In genomic region chr2:152566728-152567069, GRCh38 we compare ENCODE assay signal across 13 cellular contexts.
DNase-seq lines count a peak whose midpoint lies in the region; ATAC-seq and TF ChIP-seq lines count a peak whose summit lies in the region.
"Had no signal": no experiment of that assay in that cellular context is flagged by ENCODE, and none has a peak within 500 bp of the region (broad histone marks: within the 10 kb centered on the region; RNA-seq: fewer than 3 reads in every experiment).

No MANE protein-coding gene starts in this region.

- H3K27ac Mint-ChIP-seq in effector memory CD8-positive, alpha-beta T cell, result no peak overlapping the region

- H3K27me3 Mint-ChIP-seq in effector memory CD8-positive, alpha-beta T cell, result peaks cover 30 to 31% of the 10 kb centered on the region in 2 donors

- H3K27me3 ChIP-seq in left lung, result no peaks in the 10 kb centered on the region
- no peaks in the 10 kb centered on the region for H3K27me3 ChIP-seq in right cardiac atrium (ENCODE audit: control insufficient read depth, insufficient read depth)
- H3K27me3 ChIP-seq: body of pancreas had no signal

- TF ChIP-seq CTCF in left lung (IDR thresholded peaks at IDR 0.05), result no peak

- peaks cover 0 to 2% of the 10 kb centered on the region in 2 donors for H3K36me3 ChIP-seq in left lung

- H3K4me1 Mint-ChIP-seq in effector memory CD8-positive, alpha-beta T cell (ENCODE audit: low read depth in 2 of 2), result no peaks in the 10 kb centered on the region

- no peaks in the 10 kb centered on the region for H3K9me3 Mint-ChIP-seq in effector memory CD8-positive, alpha-beta T cell

- H3K27ac ChIP-seq in left lung (no peak overlapping the region), right cardiac atrium (ENCODE audit: low read length) (no peak overlapping the region)
- H3K27ac ChIP-seq: body of pancreas had no signal

- no peak overlapping the region for H3K4me3 Mint-ChIP-seq in effector memory CD8-positive, alpha-beta T cell

- 87% methylated on average over 5 of the region's 5 CpGs for WGBS in right cardiac atrium

- peak; percentile 96 to 97 for DNase-seq in Kasumi-1 (lab: John Stamatoyannopoulos, UW)
- DNase-seq in left lung, result no peak
- no peak for DNase-seq in effector memory CD8-positive, alpha-beta T cell
- no peak for DNase-seq in NK-92 treated with Interleukin-12 subunit alpha and Interleukin-12 subunit beta, amount 100 ng/mL, for 24 hours (lab: John Stamatoyannopoulos, UW)
- no peak for DNase-seq in right cardiac atrium
- DNase-seq: activated CD8-positive, alpha-beta memory T cell treated with anti-CD3 and anti-CD28 coated beads for 24 hours; NCI-H1694; stimulated activated CD8-positive, alpha-beta memory T cell treated with anti-CD3 and anti-CD28 coated beads, Interleukin-4, amount 100 ng/mL, for 48 hours had no signal

- peak; percentile 31 for ATAC-seq in GM18499 (IDR thresholded peaks at IDR 0.05; ENCODE audit: insufficient read depth, unreplicated experiment)
- ATAC-seq in HG02623 (IDR thresholded peaks at IDR 0.05; ENCODE audit: unreplicated experiment), result peak; percentile 39
- ATAC-seq in left lung, result peak; percentile 59
- ATAC-seq in GM18520 (IDR thresholded peaks at IDR 0.05; ENCODE audit: unreplicated experiment), result no peak
- ATAC-seq in effector memory CD8-positive, alpha-beta T cell (replicated peaks), result no peak
- ATAC-seq in right cardiac atrium, result no peak
- ATAC-seq: body of pancreas, Right ventricle myocardium inferior had no signal

- H3K4me3 ChIP-seq in left lung (no peak overlapping the region), right cardiac atrium (ENCODE audit: low read length) (no peak overlapping the region)
- H3K4me3 ChIP-seq: body of pancreas had no signal

- no peaks in the 10 kb centered on the region for H3K4me1 ChIP-seq in left lung
- peaks cover 3% of the 10 kb centered on the region for H3K4me1 ChIP-seq in right cardiac atrium (ENCODE audit: control insufficient read depth, insufficient read depth, low read length)
- H3K4me1 ChIP-seq: body of pancreas had no signal

- H3K9me3 ChIP-seq in left lung (no peaks in the 10 kb centered on the region), right cardiac atrium (ENCODE audit: control insufficient read depth, low read length) (no peaks in the 10 kb centered on the region)
- H3K9me3 ChIP-seq: body of pancreas had no signal

- intact Hi-C loops in left lung (cut with DNase I) (no loop called here), right cardiac atrium (cut with DNase I) (no loop called here)

- no peaks in the 10 kb centered on the region for H3K36me3 Mint-ChIP-seq in effector memory CD8-positive, alpha-beta T cell (ENCODE audit: insufficient read depth)

Comparison
In these comparisons a context has a peak if more than half of its experiments do, and no peak if none do; other contexts are left out.
1. ATAC-seq: peak in GM18499 (single experiment), HG02623 (single experiment) and left lung (single experiment); none in GM18520 (single experiment), effector memory CD8-positive, alpha-beta T cell (single experiment) and right cardiac atrium (0 of 2).
2. DNase-seq: peak in Kasumi-1 (2 of 2); none in left lung (0 of 2), effector memory CD8-positive, alpha-beta T cell (0 of 3), NK-92 treated with Interleukin-12 subunit alpha and Interleukin-12 subunit beta, amount 100 ng/mL, for 24 hours (single experiment) and right cardiac atrium (0 of 3).